ENCODE assay signal across 14 cellular contexts in the genomic region with DNA sequence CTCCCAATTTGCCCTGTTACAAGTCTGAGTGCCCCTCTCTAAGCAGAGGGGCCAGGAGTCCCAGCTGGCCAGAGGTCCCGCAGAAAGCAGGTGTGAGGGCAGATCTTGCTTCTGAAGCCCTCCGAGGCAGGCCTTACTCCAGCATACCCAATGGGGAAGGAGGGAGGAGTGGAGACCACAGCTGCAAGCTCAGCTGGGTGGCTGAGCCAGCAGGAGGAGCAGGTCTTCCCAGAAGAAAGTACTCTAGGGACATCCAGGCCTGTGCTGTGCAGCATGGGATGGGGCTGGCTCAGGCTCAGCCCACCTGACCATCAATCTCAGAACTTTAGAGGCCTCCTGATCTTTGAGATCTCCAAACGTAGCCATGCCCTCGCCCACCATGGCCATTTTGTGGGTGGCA.
"Had no signal": no experiment of that assay in that cellular context is flagged by ENCODE, and none has a peak within 500 bp of the region (broad histone marks: within the 10 kb centered on the region; RNA-seq: fewer than 3 reads in every experiment).

No MANE protein-coding gene starts in this region.

- H3K27me3 ChIP-seq: testis, upper lobe of left lung had no signal

- ATAC-seq: activated naive CD4-positive, alpha-beta T cell treated with anti-CD3 and anti-CD28 coated beads, Interleukin-2, amount 50 U/mL, for 72 hours; left colon; sciatic nerve had no signal

- DNase-seq: activated CD4-positive, alpha-beta T cell treated with anti-CD3 and anti-CD28 coated beads, Interleukin-2, amount 50 U/mL, for 48 hours; activated effector memory CD4-positive, alpha-beta T cell treated with anti-CD3 and anti-CD28 coated beads, Interleukin-2, amount 50 U/mL, for 16 hours; activated T-cell treated with anti-CD3 and anti-CD28 coated beads, Interleukin-2, amount 50 U/mL, for 48 hours; effector CD8-positive, alpha-beta T cell; foreskin fibroblast; glutamatergic neuron; left colon; stimulated activated CD4-positive, alpha-beta T cell treated with anti-CD3 and anti-CD28 coated beads, Interleukin-1b, Interleukin-23, amount 100 ng/mL, for 48 hours; stomach; testis; upper lobe of left lung had no signal

- H3K4me1 ChIP-seq: stomach, testis, upper lobe of left lung had no signal

- H3K9me3 ChIP-seq: stomach, testis, upper lobe of left lung had no signal

- H3K36me3 ChIP-seq: stomach, upper lobe of left lung had no signal

- H3K4me3 ChIP-seq: SK-N-MC, stomach, testis, upper lobe of left lung had no signal

- H3K27ac ChIP-seq: SK-N-MC, stomach, testis, upper lobe of left lung had no signal
